8 cellular contexts compared by ENCODE assay signal in the genomic region with DNA sequence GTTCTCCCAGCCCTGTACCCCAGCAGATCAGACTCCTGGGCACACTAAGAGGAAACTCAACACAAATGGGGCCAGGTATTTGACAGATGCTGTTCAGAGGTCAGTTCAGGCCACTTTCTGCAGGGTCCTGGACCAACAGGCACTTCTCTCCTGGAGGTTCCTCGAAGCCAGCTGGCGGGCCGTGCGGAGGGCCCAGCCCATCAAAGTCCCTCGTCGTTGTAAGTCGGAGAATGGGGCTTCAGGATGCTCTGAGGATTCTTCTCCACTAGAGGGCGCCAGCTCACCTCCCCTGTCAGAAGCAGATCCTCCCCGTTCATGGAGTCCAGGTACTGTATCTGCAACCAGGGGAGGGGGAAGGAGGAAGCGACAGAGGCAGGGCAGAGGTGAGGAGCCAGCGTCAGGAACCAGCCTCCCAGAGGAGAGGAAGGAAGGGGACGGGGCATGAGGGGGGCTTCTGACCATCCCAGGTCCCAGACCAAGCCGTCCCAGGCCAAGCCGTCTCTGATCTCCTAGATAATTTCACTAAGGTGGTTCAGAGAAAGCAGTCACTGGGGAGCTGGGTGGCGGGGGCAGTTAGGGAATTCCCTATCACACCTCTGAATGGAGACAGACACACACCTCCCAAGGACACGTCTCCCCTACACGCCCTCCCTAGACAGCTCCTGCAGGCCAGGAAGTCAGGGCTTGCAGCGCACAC. TPM values are rescaled to one million over a fixed set of nuclear protein-coding genes. Genes with fewer than 3 reads are reported as not detected.
DNase-seq lines count a peak whose midpoint lies in the region; ATAC-seq and TF ChIP-seq lines count a peak whose summit lies in the region.

No MANE protein-coding gene starts in this region.

- no peaks in the 10 kb centered on the region for H3K9me3 ChIP-seq in heart left ventricle
- H3K9me3 ChIP-seq in prostate gland: no peaks in the 10 kb centered on the region
- H3K9me3 ChIP-seq in uterus: no peaks in the 10 kb centered on the region

- peak; percentile 82 to 94 (median 88) for TF ChIP-seq CTCF in heart left ventricle (IDR thresholded peaks at IDR 0.05)
- TF ChIP-seq CTCF in prostate gland (IDR thresholded peaks at IDR 0.05): peak; percentile 86 to 93 (median 88)
- peak; percentile 77 to 89 (median 88) for TF ChIP-seq CTCF in uterus (IDR thresholded peaks at IDR 0.05)

- no peak for TF ChIP-seq POLR2A in heart left ventricle (IDR thresholded peaks at IDR 0.05)
- TF ChIP-seq POLR2A in prostate gland (IDR thresholded peaks at IDR 0.05): no peak
- no peak for TF ChIP-seq POLR2A in uterus (IDR thresholded peaks at IDR 0.05)

- DNase-seq in AG08395 (ENCODE audit: low spot score): peak; percentile 84
- DNase-seq in NCI-H1417 treated with DMSO at 0.1 percent for 48 hours (lab: John Stamatoyannopoulos, UW): peak; percentile 37
- DNase-seq in SW 1271 (lab: John Stamatoyannopoulos, UW): peak; percentile 98 to 100
- DNase-seq in activated naive CD8-positive, alpha-beta T cell treated with anti-CD3 and anti-CD28 coated beads for 36 hours: peak; percentile 77
- DNase-seq in heart left ventricle: peak; percentile 70 to 79 (median 78)
- DNase-seq in prostate gland (ENCODE audit: low spot score): peak; percentile 86
- peak; percentile 77 to 83 for DNase-seq in uterus

- H3K27ac ChIP-seq in heart left ventricle: no peak overlapping the region
- H3K27ac ChIP-seq in prostate gland: peak overlapping the region in 1 of 2 donors; percentile 5
- no peak overlapping the region for H3K27ac ChIP-seq in uterus

- H3K4me3 ChIP-seq in heart left ventricle (no peak overlapping the region), prostate gland (no peak overlapping the region), uterus (no peak overlapping the region)

- ATAC-seq in GM19452 (IDR thresholded peaks at IDR 0.05; ENCODE audit: unreplicated experiment) (peak; percentile 60), heart left ventricle (peak in 3 of 4 donors; percentile 52 to 57 (median 54))

- H3K27me3 Mint-ChIP-seq in activated naive CD8-positive, alpha-beta T cell treated with anti-CD3 and anti-CD28 coated beads for 36 hours: no peaks in the 10 kb centered on the region

- peaks cover 34% of the 10 kb centered on the region for H3K4me1 Mint-ChIP-seq in activated naive CD8-positive, alpha-beta T cell treated with anti-CD3 and anti-CD28 coated beads for 36 hours

- H3K4me1 ChIP-seq in heart left ventricle: peaks cover 0 to 36% (median 18%) of the 10 kb centered on the region in 12 donors
- peaks cover 13% of the 10 kb centered on the region for H3K4me1 ChIP-seq in prostate gland (replicated peaks)
- H3K4me1 ChIP-seq in uterus: peaks cover 0 to 3% of the 10 kb centered on the region in 2 donors

- H3K36me3 Mint-ChIP-seq in activated naive CD8-positive, alpha-beta T cell treated with anti-CD3 and anti-CD28 coated beads for 36 hours: peaks cover 3% of the 10 kb centered on the region

- no peak overlapping the region for H3K4me3 Mint-ChIP-seq in activated naive CD8-positive, alpha-beta T cell treated with anti-CD3 and anti-CD28 coated beads for 36 hours

- H3K27ac Mint-ChIP-seq in activated naive CD8-positive, alpha-beta T cell treated with anti-CD3 and anti-CD28 coated beads for 36 hours: no peak overlapping the region

- intact Hi-C loops in heart left ventricle (cut with DNase I) (loop anchor here (1.0 to 5.0 kb wide), 5 partner anchors 133 to 143 kb away; a partner anchor contains a TSS), prostate gland (cut with DNase I) (loop anchor here (2.0 kb wide), 1 partner anchor 135 kb away; a partner anchor contains a TSS), uterus (cut with DNase I; ENCODE audit: low total_unique reads) (loop anchor here (5.0 kb wide), 1 partner anchor 138 kb away; no protein-coding TSS in a partner anchor)

- H3K36me3 ChIP-seq in heart left ventricle (peaks cover 0 to 18% (median 8%) of the 10 kb centered on the region in 9 donors), prostate gland (peaks cover 0 to 5% of the 10 kb centered on the region in 2 donors), uterus (no peaks in the 10 kb centered on the region)

- 15 to 47% (median 35%) methylated on average over 13 to 18 of the region's 18 CpGs for WGBS in heart left ventricle, 4 donors
- 19% methylated on average over 18 of the region's 18 CpGs for WGBS in prostate gland

- no peaks in the 10 kb centered on the region for H3K9me3 Mint-ChIP-seq in activated naive CD8-positive, alpha-beta T cell treated with anti-CD3 and anti-CD28 coated beads for 36 hours

- no peaks in the 10 kb centered on the region for H3K27me3 ChIP-seq in heart left ventricle
- no peaks in the 10 kb centered on the region for H3K27me3 ChIP-seq in prostate gland (replicated peaks; ENCODE audit: insufficient read depth)
- H3K27me3 ChIP-seq in uterus: no peaks in the 10 kb centered on the region

RNA-seq across cellular contexts. Expression of a gene that starts 11.7 kb away (rescaled TPM):
- total RNA-seq in activated naive CD8-positive, alpha-beta T cell treated with anti-CD3 and anti-CD28 coated beads for 36 hours: not detected
- total RNA-seq in heart left ventricle (not detected), prostate gland (under 1 TPM; 0.28 to 0.36 TPM), uterus (not detected)
- polyA plus RNA-seq in heart left ventricle: not detected

RNA-seq across cellular contexts. Expression of a gene that starts 19.3 kb away (rescaled TPM):
- total RNA-seq in activated naive CD8-positive, alpha-beta T cell treated with anti-CD3 and anti-CD28 coated beads for 36 hours: 100 to 1,000 TPM; 172 to 179 TPM
- total RNA-seq in heart left ventricle (10 to 100 TPM; 27.5 to 65.0 (median 42.1) TPM), prostate gland (10 to 100 TPM; 78.2 to 93.9 TPM), uterus (10 to 100 TPM; 33.8 to 80.9 (median 66.8) TPM)
- 100 to 1,000 TPM in 1 of 2 donors, 10 to 100 TPM in 1; 32.8 to 150 TPM for polyA plus RNA-seq in heart left ventricle

RNA-seq across cellular contexts. Expression of a gene that starts 26.0 kb away (rescaled TPM):
- 10 to 100 TPM; 27.2 to 27.4 TPM for total RNA-seq in activated naive CD8-positive, alpha-beta T cell treated with anti-CD3 and anti-CD28 coated beads for 36 hours
- 10 to 100 TPM; 17.5 to 64.8 (median 41.6) TPM for total RNA-seq in heart left ventricle
- polyA plus RNA-seq in heart left ventricle: 10 to 100 TPM; 11.7 to 41.9 TPM
- total RNA-seq in prostate gland: 10 to 100 TPM; 35.4 to 65.8 TPM
- total RNA-seq in uterus: 10 to 100 TPM in 3 of 4 donors, 1 to 10 TPM in 1; 8.8 to 67.8 (median 18.1) TPM

Comparison
In these comparisons a context has a peak if more than half of its experiments do, and no peak if none do; other contexts are left out.
1. DNase-seq: peak in every context shown above with its lines; median percentile 99 in SW 1271; 86 in prostate gland; 84 in AG08395; 80 in uterus; 78 in heart left ventricle; 77 in activated naive CD8-positive, alpha-beta T cell treated with anti-CD3 and anti-CD28 coated beads for 36 hours; 37 in NCI-H1417 treated with DMSO at 0.1 percent for 48 hours.